Comparison of ENCODE assay signal across 11 cellular contexts in genomic region chr14:32564591-32564990, GRCh38.
DNase-seq lines count a peak whose midpoint lies in the region; ATAC-seq and TF ChIP-seq lines count a peak whose summit lies in the region.
"Had no signal": no experiment of that assay in that cellular context is flagged by ENCODE, and none has a peak within 500 bp of the region (broad histone marks: within the 10 kb centered on the region; RNA-seq: fewer than 3 reads in every experiment).

No MANE protein-coding gene starts in this region.

- TF ChIP-seq POLR2A in prostate gland (IDR thresholded peaks at IDR 0.05) = no peak

- no peaks in the 10 kb centered on the region for H3K9me3 Mint-ChIP-seq in endothelial cell (ENCODE audit: unreplicated experiment)

- TF ChIP-seq CTCF in endothelial cell (IDR thresholded peaks at IDR 0.05; ENCODE audit: unreplicated experiment) (no peak), prostate gland (IDR thresholded peaks at IDR 0.05) (no peak)

- H3K36me3 ChIP-seq in KOPT-K1 (ENCODE audit: insufficient read depth, low read length) (no peaks in the 10 kb centered on the region), prostate gland (no peaks in the 10 kb centered on the region)
- H3K36me3 ChIP-seq: Peyer's patch had no signal

- H3K27ac ChIP-seq in KOPT-K1 (ENCODE audit: low read depth, low read length, poor library complexity, severe bottlenecking) (peak overlapping the region; percentile 50), prostate gland (peak overlapping the region; percentile 1 to 19)

- H3K27me3 ChIP-seq in prostate gland (replicated peaks; ENCODE audit: insufficient read depth) = no peaks in the 10 kb centered on the region
- H3K27me3 ChIP-seq: Peyer's patch had no signal

- ATAC-seq in HG02763 (IDR thresholded peaks at IDR 0.05; ENCODE audit: unreplicated experiment) = no peak
- no peak for ATAC-seq in GM19397 (IDR thresholded peaks at IDR 0.05; ENCODE audit: unreplicated experiment)

- H3K4me3 Mint-ChIP-seq in endothelial cell (ENCODE audit: unreplicated experiment) = no peak overlapping the region

- in situ Hi-C loops in G401 (cut with HindIII; ENCODE audit: low sequenced_read_pairs) = no loop called here

- H3K4me3 ChIP-seq in prostate gland = no peak overlapping the region
- H3K4me3 ChIP-seq: Peyer's patch had no signal

- H3K27me3 Mint-ChIP-seq in endothelial cell (ENCODE audit: unreplicated experiment) = peaks cover 3% of the 10 kb centered on the region

- H3K27ac Mint-ChIP-seq in endothelial cell (ENCODE audit: unreplicated experiment) = peak overlapping the region; percentile 64

- H3K4me1 ChIP-seq in prostate gland (replicated peaks) = peaks cover 3% of the 10 kb centered on the region

- peak; percentile 27 for DNase-seq in G401 (ENCODE audit: low spot score)
- no peak for DNase-seq in endothelial cell (ENCODE audit: low spot score)
- peak; percentile 29 for DNase-seq in prostate gland (ENCODE audit: low spot score)
- DNase-seq in NCI-H146 treated with DMSO at 0.1 percent for 48 hours (lab: John Stamatoyannopoulos, UW; ENCODE audit: unreplicated experiment) = no peak
- DNase-seq in NCI-H1436 treated with DMSO at 0.1 percent for 48 hours (lab: John Stamatoyannopoulos, UW) = no peak
- DNase-seq: activated CD4-positive, alpha-beta T cell treated with anti-CD3 and anti-CD28 coated beads, Interleukin-2, amount 50 U/mL, for 48 hours; Peyer's patch; posterior cingulate gyrus had no signal

- no peaks in the 10 kb centered on the region for H3K36me3 Mint-ChIP-seq in endothelial cell (ENCODE audit: low read depth, unreplicated experiment)

- H3K4me1 Mint-ChIP-seq in endothelial cell (ENCODE audit: unreplicated experiment) = peaks cover 25% of the 10 kb centered on the region

- H3K9me3 ChIP-seq in KOPT-K1 (ENCODE audit: insufficient read depth, low read length, poor library complexity, severe bottlenecking) (no peaks in the 10 kb centered on the region), prostate gland (no peaks in the 10 kb centered on the region)
- H3K9me3 ChIP-seq: Peyer's patch had no signal

- intact Hi-C loops in prostate gland (cut with DNase I) = loop anchor here (5.0 kb wide), 2 partner anchors 97 to 312 kb away; no protein-coding TSS in a partner anchor

Comparison
In these comparisons a context has a peak if more than half of its experiments do, and no peak if none do; other contexts are left out.
1. DNase-seq: peak in G401 (single experiment) and prostate gland (single experiment); none in endothelial cell (single experiment), NCI-H146 treated with DMSO at 0.1 percent for 48 hours (single experiment) and NCI-H1436 treated with DMSO at 0.1 percent for 48 hours (single experiment).